Comparison of ENCODE assay signal across 8 cellular contexts in the genomic region with DNA sequence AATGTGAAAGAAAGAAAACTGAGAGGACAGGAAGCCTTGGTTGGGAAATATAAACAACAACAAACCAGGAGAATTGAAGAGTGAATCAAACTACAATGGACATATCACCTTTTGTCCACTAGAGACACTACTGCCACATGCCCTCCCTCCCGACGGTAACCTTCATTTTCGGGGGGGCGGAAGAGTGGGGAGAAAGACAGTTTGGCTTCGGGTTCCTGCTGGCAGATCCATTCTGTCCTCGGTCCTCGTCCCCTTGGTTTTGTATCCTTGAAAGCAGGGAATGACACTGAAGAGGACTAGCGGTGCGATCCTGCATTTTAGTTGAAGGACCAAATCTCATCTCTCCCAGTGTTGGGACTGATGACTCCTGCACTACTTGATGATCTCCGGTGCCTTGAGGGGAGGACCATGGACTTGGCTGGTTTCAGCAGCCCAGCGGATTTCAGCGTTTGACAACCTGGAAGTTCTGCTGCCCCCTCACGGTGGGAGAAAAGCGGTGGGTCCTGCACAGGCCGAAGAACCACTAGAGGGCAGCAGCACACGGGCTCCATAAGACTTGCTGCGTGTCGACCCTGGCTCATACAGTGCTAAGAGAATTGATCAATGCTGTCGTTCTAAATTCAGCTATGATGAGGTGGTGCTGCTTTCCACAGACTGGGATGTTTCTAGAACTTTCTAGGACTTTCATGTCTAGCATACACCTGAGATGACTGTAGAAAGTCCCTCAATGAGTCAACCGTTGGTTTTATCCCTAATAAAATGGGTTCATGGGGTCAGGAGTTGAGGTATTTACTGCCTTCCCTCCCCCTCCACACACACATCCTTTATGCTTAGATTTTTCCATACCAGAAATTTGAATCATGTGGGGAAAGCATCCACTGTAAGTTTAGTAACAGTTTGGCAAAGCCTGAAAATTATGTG. TPM values are rescaled to one million over a fixed set of nuclear protein-coding genes. Genes with fewer than 3 reads are reported as not detected.
DNase-seq lines count a peak whose midpoint lies in the region; ATAC-seq and TF ChIP-seq lines count a peak whose summit lies in the region.

No MANE protein-coding gene starts in this region.

- peak overlapping the region; percentile 59 for H3K4me3 ChIP-seq in fibroblast of mammary gland (ENCODE audit: control insufficient read depth, low read depth, low read length)

- H3K36me3 Mint-ChIP-seq in natural killer cell, result no peaks in the 10 kb centered on the region

- intact Hi-C loops in natural killer cell (cut with micrococcal nuclease), result loop anchor here (1.0 to 5.0 kb wide), 9 partner anchors 16 to 377 kb away; partner anchors contain the start of genes HMGCS1 and TMEM267

- H3K27me3 Mint-ChIP-seq in natural killer cell (ENCODE audit: low read depth in 2 of 2), result no peaks in the 10 kb centered on the region

- H3K4me3 Mint-ChIP-seq in natural killer cell, result peak overlapping the region; percentile 88

- no peaks in the 10 kb centered on the region for H3K9me3 Mint-ChIP-seq in natural killer cell

- peak; percentile 97 for DNase-seq in EL
- peak; percentile 97 for DNase-seq in H4 (ENCODE audit: low spot score)
- peak; percentile 93 for DNase-seq in RPMI7951 (ENCODE audit: low read depth)
- DNase-seq in activated T-helper 1 cell treated with anti-CD3 and anti-CD28 coated beads, Interleukin-2, amount 50 U/mL, for 16 hours (ENCODE audit: low read depth in 1 of 2, low spot score in 1 of 2), result peak; percentile 78 to 79
- DNase-seq in fibroblast of mammary gland (ENCODE audit: low read depth), result peak; percentile 97
- DNase-seq in natural killer cell, result peak; percentile 87
- peak; percentile 77 to 90 (median 81) for DNase-seq in stimulated activated naive CD4-positive, alpha-beta T cell (lab: John Stamatoyannopoulos, UW)

- peaks cover 12 to 25% of the 10 kb centered on the region in 2 donors for H3K4me1 Mint-ChIP-seq in natural killer cell

- TF ChIP-seq CTCF in LNCAP (IDR thresholded peaks at IDR 0.05) (peak; percentile 100), fibroblast of mammary gland (conservative IDR thresholded peaks at IDR 0.05; ENCODE audit: control insufficient read depth, insufficient read depth, low read depth, low read length) (peak; percentile 100), natural killer cell (IDR thresholded peaks at IDR 0.05) (peak; percentile 100)

- peak; percentile 92 to 99 (median 94) for ATAC-seq in natural killer cell

- peak overlapping the region; percentile 87 to 91 for H3K27ac Mint-ChIP-seq in natural killer cell

RNA-seq across cellular contexts. Expression of gene ZNF131, which starts 15.1 kb away (rescaled TPM):
- 19.1 and 24.8 TPM in 2 replicates for total RNA-seq in H4 (2014; rRNA removed; shearing (Covaris generic))
- 20.1 and 24.3 TPM in 2 replicates for total RNA-seq in RPMI7951 (2014; rRNA removed; shearing (Covaris generic))
- 10 to 100 TPM; 69.0 to 84.0 (median 83.5) TPM for total RNA-seq in natural killer cell

Comparison
In these comparisons a context has a peak if more than half of its experiments do, and no peak if none do; other contexts are left out.
1. Peak in every context shown above with its lines: DNase-seq, ATAC-seq and H3K4me3 ChIP-seq.